Comparison of ENCODE assay signal across 1 cellular context in genomic region chr14:68792022-68792829, GRCh38.
TF ChIP-seq lines count a peak whose summit lies in the region.

No MANE protein-coding gene starts in this region.

TF ChIP-seq in K562, 482 proteins besides CTCF, POLR2A, EP300 and RAD21 (continued from another document):
- TF ChIP-seq NR2C2 (CRISPR knock-in tag; IDR thresholded peaks at IDR 0.05) = no peak
- TF ChIP-seq NR2C2 (tag; IDR thresholded peaks at IDR 0.05) = peak; percentile 4; the same call in 1 of the 2 replicates
